8 cellular contexts compared by ENCODE assay signal in genomic region chr17:64129515-64129764, GRCh38. TPM values are rescaled to one million over a fixed set of nuclear protein-coding genes. Genes with fewer than 3 reads are reported as not detected.
DNase-seq lines count a peak whose midpoint lies in the region; ATAC-seq and TF ChIP-seq lines count a peak whose summit lies in the region.

No MANE protein-coding gene starts in this region.

- peak overlapping the region; percentile 90 for H3K4me3 Mint-ChIP-seq in neural crest cell

- H3K36me3 Mint-ChIP-seq in neural crest cell (ENCODE audit: low read depth), result no peaks in the 10 kb centered on the region

- intact Hi-C loops in dorsolateral prefrontal cortex (cut with DNase I), result loop anchor here in 1 of 2 donors (2.0 kb wide), 1 partner anchor 101 kb away; no protein-coding TSS in a partner anchor

- H3K9me3 Mint-ChIP-seq in neural crest cell, result no peaks in the 10 kb centered on the region

- peak overlapping the region in 52 of 59 donors; percentile 0 to 92 (median 80) for H3K27ac ChIP-seq in dorsolateral prefrontal cortex

- TF ChIP-seq CTCF in GM12865 (IDR thresholded peaks at IDR 0.05; ENCODE audit: insufficient read depth, low read depth, low read length, missing control alignments) (no peak), dorsolateral prefrontal cortex (IDR thresholded peaks at IDR 0.05 in 54 of 56, conservative IDR thresholded peaks at IDR 0.05 in 2 of 56; ENCODE audit: low read depth in 1 of 56, partially characterized antibody in 56 of 56) (no peak), neural crest cell (conservative IDR thresholded peaks at IDR 0.05) (no peak)

- H3K27me3 ChIP-seq in dorsolateral prefrontal cortex, result no peaks in the 10 kb centered on the region

- peaks cover 17% of the 10 kb centered on the region for H3K4me1 Mint-ChIP-seq in neural crest cell

- peaks cover 15% of the 10 kb centered on the region for H3K27me3 Mint-ChIP-seq in neural crest cell (ENCODE audit: low read depth)

- DNase-seq in GM12865 (ENCODE audit: low read depth) (no peak), dorsolateral prefrontal cortex (no peak), neural crest cell (ENCODE audit: low read depth, low spot score) (no peak), foreskin melanocyte (no peak)
- no peak for DNase-seq in Jurkat, Clone E6-1 (ENCODE audit: low read depth, low spot score)
- DNase-seq in stimulated activated CD4-positive, alpha-beta T cell treated with anti-CD3 and anti-CD28 coated beads, Interleukin-2, amount 100 ng/mL, for 48 hours, result no peak

- ATAC-seq in HG02798 (IDR thresholded peaks at IDR 0.05; ENCODE audit: poor library complexity, unreplicated experiment) (no peak), GM19324 (IDR thresholded peaks at IDR 0.05; ENCODE audit: low FRiP score, unreplicated experiment) (no peak)

- H3K27ac Mint-ChIP-seq in neural crest cell (ENCODE audit: unreplicated experiment), result no peak overlapping the region

- H3K4me3 ChIP-seq in GM12865 (ENCODE audit: low read depth, low read length) (peak overlapping the region; percentile 84), dorsolateral prefrontal cortex (peak overlapping the region; percentile 55 to 94 (median 79))
- H3K4me3 ChIP-seq in Jurkat, Clone E6-1 (ENCODE audit: low read length), result peak overlapping the region; percentile 58

RNA-seq across cellular contexts. Expression of gene ERN1, which starts 0.5 kb away (rescaled TPM):
- polyA plus RNA-seq in Jurkat, Clone E6-1 (2012; ENCODE audit: insufficient read depth, insufficient read length), result 3.3 TPM
- total RNA-seq in dorsolateral prefrontal cortex (10 to 100 TPM in 50 of 120 experiments, 1 to 10 TPM in 70; 5.1 to 20.0 (median 9.3) TPM), neural crest cell (8.5 and 11.1 TPM in 2 replicates)
